8 cellular contexts compared by ENCODE assay signal in the genomic region with DNA sequence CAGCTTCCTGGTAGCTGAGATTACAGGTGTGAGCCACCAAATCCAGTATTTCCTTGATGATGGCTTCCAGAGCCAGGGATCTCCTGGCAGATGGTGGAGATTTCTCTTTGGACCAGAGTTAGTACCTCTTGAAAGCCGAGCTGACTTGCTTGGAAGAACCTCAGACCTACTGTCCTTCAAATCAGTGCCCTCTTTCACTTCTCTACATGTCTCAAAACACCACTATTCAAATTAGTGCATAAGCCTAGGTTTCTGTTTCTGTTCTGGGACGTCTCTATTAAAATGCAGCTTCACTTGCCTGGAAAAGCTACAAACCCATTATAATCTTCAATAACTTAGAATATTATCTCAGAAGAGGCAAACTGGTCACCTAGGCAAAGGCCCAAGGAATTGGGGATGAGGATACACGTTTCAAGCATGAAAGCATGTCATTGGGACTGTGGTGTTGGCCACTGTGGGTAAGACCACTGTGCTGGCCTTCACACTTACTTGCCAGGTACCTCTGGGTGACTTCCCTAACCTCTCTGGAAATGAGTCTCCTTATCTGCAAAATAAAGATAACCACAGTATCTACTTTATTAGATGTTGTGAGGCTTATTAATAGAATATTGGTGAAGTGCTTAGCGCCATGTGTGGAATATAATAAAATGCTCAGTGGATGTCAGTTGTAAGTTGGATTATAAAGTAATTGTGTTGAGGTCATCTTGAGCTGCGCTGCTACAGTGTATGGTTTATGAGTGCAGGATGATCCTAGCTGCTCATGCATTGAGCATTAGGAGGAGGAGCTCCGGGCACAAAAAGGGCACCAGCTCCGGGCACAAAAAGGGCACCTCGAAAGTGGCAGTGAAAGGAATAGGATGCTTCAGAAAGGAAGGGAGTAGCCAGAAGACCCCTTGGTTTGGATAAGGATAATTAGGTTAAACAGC.
DNase-seq lines count a peak whose midpoint lies in the region; ATAC-seq, FAIRE-seq and TF ChIP-seq lines count a peak whose summit lies in the region.

No MANE protein-coding gene starts in this region.

- ATAC-seq in GM21381 (IDR thresholded peaks at IDR 0.05; ENCODE audit: unreplicated experiment) (peak; percentile 82), HG03442 (IDR thresholded peaks at IDR 0.05; ENCODE audit: unreplicated experiment) (peak; percentile 87), lower lobe of right lung (peak; percentile 33 to 46), heart left ventricle (no peak)

- H3K4me1 ChIP-seq in lower lobe of right lung (peaks cover 12% of the 10 kb centered on the region), heart left ventricle (peaks cover 0 to 50% (median 0%) of the 10 kb centered on the region in 12 donors)

- TF ChIP-seq POLR2A in GM12891 (IDR thresholded peaks at IDR 0.05; ENCODE audit: low read depth, low read length) (no peak), heart left ventricle (IDR thresholded peaks at IDR 0.05) (no peak)

- H3K4me3 ChIP-seq in lower lobe of right lung (no peak overlapping the region), heart left ventricle (no peak overlapping the region)

- H3K27me3 ChIP-seq in lower lobe of right lung (ENCODE audit: low read depth) (no peaks in the 10 kb centered on the region), heart left ventricle (no peaks in the 10 kb centered on the region)

- H3K9me3 ChIP-seq in lower lobe of right lung (no peaks in the 10 kb centered on the region), heart left ventricle (no peaks in the 10 kb centered on the region)

- no peak for DNase-seq in GM12891 (ENCODE audit: insufficient read length, low spot score)
- no peak for DNase-seq in lower lobe of right lung
- DNase-seq in heart left ventricle: no peak
- DNase-seq in NCI-H524 treated with DMSO at 0.1 percent for 48 hours (lab: John Stamatoyannopoulos, UW): no peak
- DNase-seq in NCI-H1930 (lab: John Stamatoyannopoulos, UW): no peak
- no peak for DNase-seq in RWPE1 (ENCODE audit: low spot score)

- no peak overlapping the region for H3K27ac ChIP-seq in lower lobe of right lung
- peak overlapping the region in 1 of 12 donors; percentile 78 for H3K27ac ChIP-seq in heart left ventricle
- no peak overlapping the region for H3K27ac ChIP-seq in RWPE1

- intact Hi-C loops in lower lobe of right lung (cut with DNase I): no loop called here
- intact Hi-C loops in heart left ventricle (cut with DNase I): no loop called here

- TF ChIP-seq CTCF in lower lobe of right lung (IDR thresholded peaks at IDR 0.05) (no peak), heart left ventricle (IDR thresholded peaks at IDR 0.05) (no peak), RWPE1 (conservative IDR thresholded peaks at IDR 0.05; ENCODE audit: low read depth) (no peak)

- CTCF ChIA-PET in RWPE1 (lab: Yijun Ruan, JAX): no interaction called here

- 75 to 82% (median 79%) methylated on average over 8 of the region's 8 CpGs for WGBS in heart left ventricle, 4 donors

- POLR2A ChIA-PET in RWPE1 (lab: Yijun Ruan, JAX; ENCODE audit: low non-redundant PET): no interaction called here

- H3K36me3 ChIP-seq in lower lobe of right lung (no peaks in the 10 kb centered on the region), heart left ventricle (no peaks in the 10 kb centered on the region)

- FAIRE-seq in GM12891 (lab: Jason Lieb, UNC): peak; percentile 94

TF ChIP-seq in GM12891, 5 proteins besides CTCF, POLR2A, EP300 and RAD21:
- TF ChIP-seq POLR2AphosphoS5 (IDR thresholded peaks at IDR 0.05; ENCODE audit: low read depth, low read length) (no peak), SPI1 (IDR thresholded peaks at IDR 0.05; ENCODE audit: low read depth, low read length) (peak; percentile 95), TAF1 (IDR thresholded peaks at IDR 0.05; ENCODE audit: low read depth, low read length) (no peak), PAX5 (IDR thresholded peaks at IDR 0.05; ENCODE audit: insufficient read depth, low read length, severe bottlenecking) (no peak), POU2F2 (IDR thresholded peaks at IDR 0.05; ENCODE audit: low read depth, low read length) (peak; percentile 80)

Comparison
In these comparisons a context has a peak if more than half of its experiments do, and no peak if none do; other contexts are left out.
1. ATAC-seq: peak in GM21381 (single experiment), HG03442 (single experiment) and lower lobe of right lung (2 of 2); none in heart left ventricle (0 of 4).